27 cellular contexts compared by ENCODE assay signal in the genomic region with DNA sequence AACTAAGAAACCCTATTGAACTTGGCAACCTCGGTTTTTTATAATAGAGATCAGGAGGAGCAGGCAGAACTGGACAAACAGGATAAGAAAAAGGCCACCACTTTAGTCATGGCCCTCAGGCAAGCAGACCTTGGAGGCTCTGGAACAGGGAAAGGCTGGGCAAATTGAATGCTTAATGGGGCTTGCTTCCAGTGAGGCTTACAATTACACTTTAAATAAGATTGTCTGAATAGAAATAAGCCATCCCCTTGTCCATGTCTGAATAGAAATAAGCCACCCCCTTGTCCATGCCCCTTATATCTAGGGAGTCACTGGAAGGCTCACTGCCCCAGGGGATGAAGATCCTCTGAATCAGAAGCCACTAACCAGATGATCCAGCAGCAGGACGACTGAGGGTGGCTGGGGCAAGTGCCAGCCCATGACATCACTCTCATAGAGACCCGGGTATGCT. TPM values are rescaled to one million over a fixed set of nuclear protein-coding genes. Genes with fewer than 3 reads are reported as not detected.
DNase-seq lines count a peak whose midpoint lies in the region; ATAC-seq, FAIRE-seq and TF ChIP-seq lines count a peak whose summit lies in the region.
"Had no signal": no experiment of that assay in that cellular context is flagged by ENCODE, and none has a peak within 500 bp of the region (broad histone marks: within the 10 kb centered on the region; RNA-seq: fewer than 3 reads in every experiment).

No MANE protein-coding gene starts in this region.

- H3K27me3 ChIP-seq in IMR-90 (ENCODE audit: control insufficient read depth, insufficient read depth, low read length): peaks cover 4% of the 10 kb centered on the region; the same call in 1 of the 2 replicates
- H3K27me3 ChIP-seq in mesenchymal stem cell (ENCODE audit: control insufficient read depth in 1 of 2, insufficient read depth in 1 of 2, low read length in 2 of 2): peaks cover 0 to 6% of the 10 kb centered on the region in 2 experiments
- no peaks in the 10 kb centered on the region for H3K27me3 ChIP-seq in psoas muscle (ENCODE audit: insufficient read depth in 3 of 3, low read length in 2 of 3)
- no peaks in the 10 kb centered on the region for H3K27me3 ChIP-seq in CD4-positive, alpha-beta memory T cell (ENCODE audit: insufficient read depth, low read length)
- H3K27me3 ChIP-seq: esophagus muscularis mucosa, neural progenitor cell, upper lobe of right lung had no signal

- CTCF ChIA-PET in A549 (lab: Yijun Ruan, JAX): no interaction called here
- CTCF ChIA-PET in IMR-90 (lab: Yijun Ruan, JAX): no interaction called here
- CTCF ChIA-PET in CD4-positive, alpha-beta memory T cell (lab: Charles Lee; ENCODE audit: partially characterized antibody): no interaction called here

- POLR2A ChIA-PET in A549 (lab: Yijun Ruan, JAX): no interaction called here
- POLR2A ChIA-PET in IMR-90 (lab: Charles Lee; ENCODE audit: unreplicated experiment): no interaction called here
- POLR2A ChIA-PET in CD4-positive, alpha-beta memory T cell (lab: Charles Lee; ENCODE audit: partially characterized antibody): no interaction called here

- H2BK12ac ChIP-seq in mesenchymal stem cell (ENCODE audit: low read length in 2 of 2): no peak overlapping the region

- H3K79me1 ChIP-seq in IMR-90 (ENCODE audit: low read depth in 1 of 2, low read length in 2 of 2) (no peaks in the 10 kb centered on the region), mesenchymal stem cell (replicated peaks; ENCODE audit: low read length, poor library complexity, severe bottlenecking) (no peaks in the 10 kb centered on the region)

- peaks cover 23% of the 10 kb centered on the region for H3K9me3 ChIP-seq in A549
- H3K9me3 ChIP-seq in IMR-90 (ENCODE audit: control insufficient read depth, insufficient read depth, low read length): 0 out of 2 replicates have a peak, but pooled peaks cover 2% of the 10 kb centered on the region
- no peaks in the 10 kb centered on the region for H3K9me3 ChIP-seq in mesenchymal stem cell (ENCODE audit: control insufficient read depth, low read length)
- H3K9me3 ChIP-seq in psoas muscle: no peaks in the 10 kb centered on the region
- H3K9me3 ChIP-seq in CD4-positive, alpha-beta memory T cell (ENCODE audit: control insufficient read depth in 1 of 2, low read length in 2 of 2): no peaks in the 10 kb centered on the region
- H3K9me3 ChIP-seq: esophagus muscularis mucosa, upper lobe of right lung had no signal

- no peaks in the 10 kb centered on the region for H3K36me3 ChIP-seq in IMR-90 (ENCODE audit: control insufficient read depth, insufficient read depth, low read length)
- H3K36me3 ChIP-seq in mesenchymal stem cell (ENCODE audit: control insufficient read depth in 1 of 2, insufficient read depth in 2 of 2, low read depth in 1 of 2, low read length in 2 of 2): no peaks in the 10 kb centered on the region
- no peaks in the 10 kb centered on the region for H3K36me3 ChIP-seq in psoas muscle (ENCODE audit: insufficient read depth in 1 of 2, low read depth in 1 of 2)
- no peaks in the 10 kb centered on the region for H3K36me3 ChIP-seq in CD4-positive, alpha-beta memory T cell (ENCODE audit: insufficient read depth, low read length)
- H3K36me3 ChIP-seq: brain microvascular endothelial cell, esophagus muscularis mucosa, neural progenitor cell, upper lobe of right lung had no signal

- H4K20me1 ChIP-seq in IMR-90 (ENCODE audit: insufficient read depth, low read length): no peaks in the 10 kb centered on the region

- H3K23ac ChIP-seq in IMR-90 (ENCODE audit: low read depth, low read length): no peak overlapping the region
- no peak overlapping the region for H3K23ac ChIP-seq in mesenchymal stem cell (ENCODE audit: low read length in 2 of 2)

- intact Hi-C loops in IMR-90 (cut with micrococcal nuclease) (loop anchor here (5.0 kb wide), 1 partner anchor 212 kb away; no protein-coding TSS in a partner anchor), psoas muscle (cut with DNase I) (no loop called here)
- intact Hi-C loops in CD4-positive, alpha-beta memory T cell (cut with micrococcal nuclease): no loop called here

- H2AK5ac ChIP-seq in IMR-90 (ENCODE audit: low read depth, low read length) (no peak overlapping the region), mesenchymal stem cell (ENCODE audit: low read length, severe bottlenecking) (no peak overlapping the region)

- H2AFZ ChIP-seq in IMR-90 (replicated peaks; ENCODE audit: low read length, poor library complexity): no peak overlapping the region
- H2AFZ ChIP-seq in mesenchymal stem cell (ENCODE audit: low read depth, low read length): no peak overlapping the region
- H2AFZ ChIP-seq: neural progenitor cell had no signal

- no peak overlapping the region for H3K4me3 ChIP-seq in A549
- no peak overlapping the region for H3K4me3 ChIP-seq in IMR-90 (ENCODE audit: insufficient read depth, low read depth, low read length)
- H3K4me3 ChIP-seq in mesenchymal stem cell (ENCODE audit: insufficient read depth in 1 of 2, low read depth in 1 of 2, low read length in 2 of 2): no peak overlapping the region
- H3K4me3 ChIP-seq in psoas muscle: no peak overlapping the region
- H3K4me3 ChIP-seq in CD4-positive, alpha-beta memory T cell (ENCODE audit: low read length in 2 of 2): no peak overlapping the region
- H3K4me3 ChIP-seq: esophagus muscularis mucosa, neural progenitor cell, upper lobe of right lung had no signal

- no peak overlapping the region for H3K56ac ChIP-seq in IMR-90 (ENCODE audit: extremely low read depth, insufficient read depth, low read length)

- H3K9me3 Mint-ChIP-seq in CD4-positive, alpha-beta memory T cell: peaks cover 0 to 20% (median 4%) of the 10 kb centered on the region in 8 donors
- H3K9me3 Mint-ChIP-seq: activated naive CD4-positive, alpha-beta T cell treated with anti-CD3 and anti-CD28 coated beads, Interleukin-2, amount 50 U/mL, for 24 hours had no signal

- H3K9me1 ChIP-seq in IMR-90 (ENCODE audit: insufficient read depth, low read length): no peaks in the 10 kb centered on the region

- H3K36me3 Mint-ChIP-seq in CD4-positive, alpha-beta memory T cell: no peaks in the 10 kb centered on the region
- H3K36me3 Mint-ChIP-seq: activated naive CD4-positive, alpha-beta T cell treated with anti-CD3 and anti-CD28 coated beads, Interleukin-2, amount 50 U/mL, for 24 hours; CD8-positive, alpha-beta T cell; neural progenitor cell had no signal

- H4K5ac ChIP-seq in IMR-90 (ENCODE audit: low read depth, low read length): no peak overlapping the region

- in situ Hi-C loops in IMR-90 (cut with MboI; ENCODE audit: low sequenced_read_pairs): no loop called here

- peaks cover 7 to 12% of the 10 kb centered on the region in 2 donors for H3K27me3 Mint-ChIP-seq in CD4-positive, alpha-beta memory T cell

- H2BK5ac ChIP-seq in IMR-90 (ENCODE audit: low read depth, low read length, poor library complexity, severe bottlenecking): no peak overlapping the region
- H2BK5ac ChIP-seq in mesenchymal stem cell (ENCODE audit: low read depth, low read length, poor library complexity, severe bottlenecking): no peak overlapping the region

- no peak overlapping the region for H4K91ac ChIP-seq in IMR-90 (ENCODE audit: insufficient read depth, low read depth, low read length)
- H4K91ac ChIP-seq in mesenchymal stem cell (ENCODE audit: low read length): peak overlapping the region; percentile 50

- TF ChIP-seq RAD21 in A549 (conservative IDR thresholded peaks at IDR 0.05 in 1 of 2, IDR thresholded peaks at IDR 0.05 in 1 of 2): no peak
- no peak for TF ChIP-seq RAD21 in IMR-90 (IDR thresholded peaks at IDR 0.05; ENCODE audit: low read length)

- H3K9ac ChIP-seq in IMR-90 (ENCODE audit: low read depth, low read length) (no peak overlapping the region), mesenchymal stem cell (ENCODE audit: low read length) (no peak overlapping the region)
- H3K9ac ChIP-seq: neural progenitor cell had no signal

- DNase-seq in A549 (ENCODE audit: low read depth in 1 of 2, low spot score in 1 of 2) (no peak), IMR-90 (peak; percentile 17), astrocyte of the hippocampus (ENCODE audit: low read depth, low spot score) (peak; percentile 31), mesenchymal stem cell (peak; percentile 22), psoas muscle (no peak), HuH-7 (ENCODE audit: low spot score) (no peak), NCI-H1105 (lab: John Stamatoyannopoulos, UW) (no peak)
- no peak for DNase-seq in CD4-positive, alpha-beta memory T cell
- DNase-seq: activated CD4-positive, alpha-beta T cell treated with anti-CD3 and anti-CD28 coated beads, Interleukin-2, amount 50 U/mL, for 4 hours; activated T-cell treated with anti-CD3 and anti-CD28 coated beads, Interleukin-2, amount 50 U/mL, for 24 hours; brain microvascular endothelial cell; CD8-positive, alpha-beta T cell; GDM1; KG1; kidney; mesendoderm; NCI-H1105 treated with DMSO at 0.1 percent for 48 hours; NCI-H748 treated with DMSO at 0.1 percent for 48 hours; stimulated activated CD4-positive, alpha-beta T cell treated with anti-CD3 and anti-CD28 coated beads, Interleukin-15, amount 100 ng/mL, for 24 hours; stimulated activated naive CD4-positive, alpha-beta T cell; upper lobe of right lung had no signal

- TF ChIP-seq POLR2A in A549 (IDR thresholded peaks at IDR 0.05; ENCODE audit: low read length) (no peak), IMR-90 (IDR thresholded peaks at IDR 0.05; ENCODE audit: low read depth, low read length) (no peak)

- H4K8ac ChIP-seq in IMR-90 (ENCODE audit: low read depth in 2 of 2, low read length in 2 of 2): no peak overlapping the region
- no peak overlapping the region for H4K8ac ChIP-seq in mesenchymal stem cell (ENCODE audit: low read length)

- peak overlapping the region; percentile 43 to 90 for H3K27ac ChIP-seq in A549
- no peak overlapping the region for H3K27ac ChIP-seq in IMR-90 (ENCODE audit: insufficient read depth, low read length)
- H3K27ac ChIP-seq in mesenchymal stem cell (ENCODE audit: low read length, poor library complexity, severe bottlenecking): no peak overlapping the region
- no peak overlapping the region for H3K27ac ChIP-seq in psoas muscle
- H3K27ac ChIP-seq in CD4-positive, alpha-beta memory T cell (ENCODE audit: low read depth, low read length): no peak overlapping the region
- H3K27ac ChIP-seq: brain microvascular endothelial cell, esophagus muscularis mucosa, neural progenitor cell, upper lobe of right lung had no signal

- no peak overlapping the region for H3K18ac ChIP-seq in IMR-90 (ENCODE audit: low read depth, low read length)
- H3K18ac ChIP-seq in mesenchymal stem cell (ENCODE audit: low read depth in 1 of 2, low read length in 2 of 2): no peak overlapping the region

- no peak overlapping the region for H2BK20ac ChIP-seq in IMR-90 (ENCODE audit: low read depth, low read length)

- H2BK120ac ChIP-seq in IMR-90 (ENCODE audit: low read depth, low read length): no peak overlapping the region
- H2BK120ac ChIP-seq in mesenchymal stem cell (ENCODE audit: low read depth, low read length): no peak overlapping the region

- no peak overlapping the region for H3K4me3 Mint-ChIP-seq in CD4-positive, alpha-beta memory T cell
- H3K4me3 Mint-ChIP-seq: activated naive CD4-positive, alpha-beta T cell treated with anti-CD3 and anti-CD28 coated beads, Interleukin-2, amount 50 U/mL, for 24 hours; activated T-cell treated with anti-CD3 and anti-CD28 coated beads, Interleukin-2, amount 50 U/mL, for 24 hours; CD8-positive, alpha-beta T cell; neural progenitor cell had no signal

- H3K4me2 ChIP-seq in A549 (no peak overlapping the region), IMR-90 (ENCODE audit: low read depth, low read length) (no peak overlapping the region), mesenchymal stem cell (ENCODE audit: low read length, poor library complexity, severe bottlenecking) (no peak overlapping the region)
- H3K4me2 ChIP-seq: neural progenitor cell had no signal

- FAIRE-seq in A549 (lab: Jason Lieb, UNC): no peak
- FAIRE-seq: GM12892, kidney had no signal

- BruUV-seq in IMR-90 (replicated peaks; lab: Mats Ljungman, UMichigan): no TSS peak

- ATAC-seq in A549 (no peak), IMR-90 (ENCODE audit: low read depth) (no peak), psoas muscle (no peak)
- ATAC-seq: CD8-positive, alpha-beta T cell; Panc1; upper lobe of right lung had no signal

- no peak overlapping the region for H3K4ac ChIP-seq in IMR-90 (ENCODE audit: low read depth, low read length)
- H3K4ac ChIP-seq in mesenchymal stem cell (ENCODE audit: low read depth in 1 of 2, low read length in 2 of 2): no peak overlapping the region

- H2BK15ac ChIP-seq in IMR-90 (ENCODE audit: low read depth, low read length) (no peak overlapping the region), mesenchymal stem cell (ENCODE audit: low read depth, poor library complexity, severe bottlenecking) (no peak overlapping the region)

- H3K27ac Mint-ChIP-seq in CD4-positive, alpha-beta memory T cell: no peak overlapping the region
- H3K27ac Mint-ChIP-seq: activated naive CD4-positive, alpha-beta T cell treated with anti-CD3 and anti-CD28 coated beads, Interleukin-2, amount 50 U/mL, for 24 hours; activated T-cell treated with anti-CD3 and anti-CD28 coated beads, Interleukin-2, amount 50 U/mL, for 24 hours; CD8-positive, alpha-beta T cell; neural progenitor cell had no signal

- H3K14ac ChIP-seq in IMR-90 (replicated peaks; ENCODE audit: low read depth, low read length) (no peak overlapping the region), mesenchymal stem cell (ENCODE audit: low read length in 2 of 2) (no peak overlapping the region)

- H3K4me1 ChIP-seq in A549 (peaks cover 27% of the 10 kb centered on the region), IMR-90 (ENCODE audit: control insufficient read depth, insufficient read depth, low read length) (peaks cover 8% of the 10 kb centered on the region), mesenchymal stem cell (ENCODE audit: control insufficient read depth, insufficient read depth, low read depth, low read length) (no peaks in the 10 kb centered on the region), psoas muscle (peaks cover 13% of the 10 kb centered on the region)
- H3K4me1 ChIP-seq in CD4-positive, alpha-beta memory T cell (ENCODE audit: insufficient read depth, low read length): no peaks in the 10 kb centered on the region
- H3K4me1 ChIP-seq: neural progenitor cell had no signal

- no peak for TF ChIP-seq EP300 in A549 (IDR thresholded peaks at IDR 0.05)

- H2AK9ac ChIP-seq in IMR-90 (replicated peaks; ENCODE audit: low read depth, low read length, poor library complexity): no peak overlapping the region

- dilution Hi-C loops in IMR-90 (cut with HindIII; ENCODE audit: low sequenced_read_pairs, unreplicated experiment): no loop called here

- no peaks in the 10 kb centered on the region for H3K4me1 Mint-ChIP-seq in CD4-positive, alpha-beta memory T cell
- H3K4me1 Mint-ChIP-seq: activated naive CD4-positive, alpha-beta T cell treated with anti-CD3 and anti-CD28 coated beads, Interleukin-2, amount 50 U/mL, for 24 hours had no signal

- TF ChIP-seq CTCF in A549 (IDR thresholded peaks at IDR 0.05) (no peak), IMR-90 (conservative IDR thresholded peaks at IDR 0.05; ENCODE audit: low read depth, low read length) (no peak), psoas muscle (IDR thresholded peaks at IDR 0.05) (no peak)

- WGBS in A549 (ENCODE audit: missing lambda C conversion rate): 8% methylated on average over 3 of the region's 3 CpGs
- 60% methylated on average over 1 of the region's 3 CpGs; no CpG with 5 or more reads in 1 of the 2 experiments for WGBS in IMR-90 (ENCODE audit: extremely low coverage in 2 of 2, insufficient read length in 1 of 2), 2 experiments
- 52% methylated on average over 3 of the region's 3 CpGs for WGBS in mesenchymal stem cell
- WGBS in psoas muscle, 3 donors: 30 to 34% (median 34%) methylated on average over 3 of the region's 3 CpGs

RNA-seq across cellular contexts. Expression of gene AKR1B15, which starts 40.6 kb away (rescaled TPM):
- polyA plus RNA-seq in A549 (2011; rRNA removed) (17.9 and 19.9 TPM in 2 replicates), A549 (2017; fragmentation: RNase III; extraction: RNeasy Plus Mini Kit Qiagen cat#74134 plus additional on column Dnase treatment) (22.0 to 26.7 TPM (median 24.7 TPM) in 3 replicates), IMR-90 (2012; rRNA removed) (not detected in 2 replicates), psoas muscle (10 to 100 TPM in 2 of 3 donors, 1 to 10 TPM in 1; 6.5 to 16.5 (median 13.5) TPM)
- 2.1 and 2.3 TPM in 2 replicates for polyA plus RNA-seq in A549 (2012; cell fraction: cytosol; rRNA removed)
- 1.6 and 3.6 TPM in 2 replicates for polyA plus RNA-seq in A549 (2012; cell fraction: nucleus; rRNA removed)
- 12.8 and 12.9 TPM in 2 replicates for polyA minus RNA-seq in A549 (2011; rRNA and poly(A)+ RNA removed)
- total RNA-seq in IMR-90 (2012; rRNA removed) (not detected in 2 replicates), psoas muscle (10 to 100 TPM; 16.3 to 49.9 (median 36.9) TPM)
- polyA plus RNA-seq in IMR-90 (2012; cell fraction: cytosol; rRNA removed): not detected in 2 replicates
- polyA plus RNA-seq in IMR-90 (2012; cell fraction: nucleus; rRNA removed; ENCODE audit: low replicate concordance): not detected in 2 replicates
- not detected for polyA plus RNA-seq in mesenchymal stem cell (2013, experiment 1 of 2)
- not detected for polyA plus RNA-seq in mesenchymal stem cell (2013, experiment 2 of 2)
- not detected for total RNA-seq in CD4-positive, alpha-beta memory T cell
- polyA plus RNA-seq in CD4-positive, alpha-beta memory T cell: not detected
- total RNA-seq: CD8-positive, alpha-beta T cell; dermis microvascular lymphatic vessel endothelial cell; kidney; upper lobe of right lung had no signal

RNA-seq across cellular contexts. Expression of gene BPGM, which starts 57.1 kb away (rescaled TPM):
- polyA plus RNA-seq in A549 (2011; rRNA removed): 21.2 and 28.3 TPM in 2 replicates
- 9.4 and 10.4 TPM in 2 replicates for polyA plus RNA-seq in A549 (2012; cell fraction: cytosol; rRNA removed)
- 1.8 and 3.2 TPM in 2 replicates for polyA plus RNA-seq in A549 (2012; cell fraction: nucleus; rRNA removed)
- polyA plus RNA-seq in A549 (2017; fragmentation: RNase III; extraction: RNeasy Plus Mini Kit Qiagen cat#74134 plus additional on column Dnase treatment): 16.3 to 19.4 TPM (median 18.7 TPM) in 3 replicates
- 6.0 and 7.3 TPM in 2 replicates for polyA minus RNA-seq in A549 (2011; rRNA and poly(A)+ RNA removed)
- 18.8 and 32.8 TPM in 2 replicates for total RNA-seq in IMR-90 (2012; rRNA removed)
- 16.8 and 20.0 TPM in 2 replicates for polyA plus RNA-seq in IMR-90 (2012; rRNA removed)
- 5.1 and 9.8 TPM in 2 replicates for polyA plus RNA-seq in IMR-90 (2012; cell fraction: cytosol; rRNA removed)
- 1.6 and 14.7 TPM in 2 replicates for polyA plus RNA-seq in IMR-90 (2012; cell fraction: nucleus; rRNA removed; ENCODE audit: low replicate concordance)
- 21.1 TPM for polyA plus RNA-seq in mesenchymal stem cell (2013, experiment 1 of 2)
- 20.7 TPM for polyA plus RNA-seq in mesenchymal stem cell (2013, experiment 2 of 2)
- total RNA-seq in psoas muscle: 10 to 100 TPM; 10.1 to 14.9 (median 12.4) TPM
- 10 to 100 TPM; 25.3 to 55.7 (median 54.4) TPM for polyA plus RNA-seq in psoas muscle
- 10 to 100 TPM; 13.7 to 14.7 TPM for total RNA-seq in CD4-positive, alpha-beta memory T cell
- polyA plus RNA-seq in CD4-positive, alpha-beta memory T cell: 10 to 100 TPM; 22.1 to 27.8 TPM

Comparison
In these comparisons a context has a peak if more than half of its experiments do, and no peak if none do; other contexts are left out.
1. DNase-seq: peak in IMR-90 (single experiment), astrocyte of the hippocampus (single experiment) and mesenchymal stem cell (single experiment); none in A549 (0 of 2), psoas muscle (0 of 2), CD4-positive, alpha-beta memory T cell (0 of 5), HuH-7 (single experiment) and NCI-H1105 (single experiment).
2. H3K27ac ChIP-seq: peak in A549 (2 of 2); none in IMR-90 (single experiment), mesenchymal stem cell (single experiment), psoas muscle (single experiment) and CD4-positive, alpha-beta memory T cell (single experiment).